33 cellular contexts compared by ENCODE assay signal in the genomic region with DNA sequence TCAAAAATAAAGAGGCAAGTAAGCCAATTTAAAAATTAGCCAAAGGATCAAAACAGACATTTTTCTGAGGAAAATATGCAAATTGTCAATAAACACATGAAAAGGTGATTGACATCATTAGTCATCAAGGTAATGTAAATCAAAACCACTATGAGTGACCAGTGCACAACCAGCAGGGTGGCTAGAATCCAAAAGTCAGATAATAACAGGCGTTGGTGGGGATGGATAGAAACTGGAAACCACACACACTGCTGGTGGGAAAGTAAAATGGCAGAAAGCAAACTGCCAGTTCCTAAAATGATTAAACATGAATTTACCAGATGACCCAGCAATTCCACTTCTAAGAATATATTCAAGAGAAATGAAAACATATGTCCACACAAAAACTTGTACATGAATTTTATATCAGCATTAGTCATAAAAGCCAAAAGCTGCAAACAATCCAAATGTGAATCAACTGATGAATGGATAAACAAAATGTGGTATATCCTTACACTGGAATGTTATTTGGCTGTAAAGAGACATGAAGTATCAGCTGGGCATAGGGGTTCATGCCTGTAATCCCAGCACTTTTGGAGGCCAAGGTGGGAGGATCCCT.
A peak's percentile ranks its signal among the peaks of the same experiment; 100 is the strongest.
DNase-seq lines count a peak whose midpoint lies in the region; ATAC-seq, FAIRE-seq and TF ChIP-seq lines count a peak whose summit lies in the region.
"Had no signal": no experiment of that assay in that cellular context is flagged by ENCODE, and none has a peak within 500 bp of the region (broad histone marks: within the 10 kb centered on the region; RNA-seq: fewer than 3 reads in every experiment).

No MANE protein-coding gene starts in this region.

- H3K79me2 ChIP-seq in SK-N-SH (ENCODE audit: insufficient read depth), result no peaks in the 10 kb centered on the region
- H3K79me2 ChIP-seq in KMS-11 (ENCODE audit: insufficient read depth, low read depth), result no peaks in the 10 kb centered on the region
- no peaks in the 10 kb centered on the region for H3K79me2 ChIP-seq in GM12878 (ENCODE audit: control insufficient read depth, insufficient read depth, low read length)
- H3K79me2 ChIP-seq: hepatocyte had no signal

- TF ChIP-seq RAD21 in SK-N-SH (IDR thresholded peaks at IDR 0.05; ENCODE audit: low read length), result no peak
- no peak for TF ChIP-seq RAD21 in GM12878 (IDR thresholded peaks at IDR 0.05; ENCODE audit: insufficient read depth, low read depth, low read length)

- H3K9ac ChIP-seq in SK-N-SH (no peak overlapping the region), KMS-11 (no peak overlapping the region), GM12878 (ENCODE audit: control insufficient read depth, insufficient read depth, low read length) (no peak overlapping the region)

- no peak overlapping the region for H2AFZ ChIP-seq in SK-N-SH (ENCODE audit: low read depth)
- H2AFZ ChIP-seq in KMS-11 (ENCODE audit: low read depth), result no peak overlapping the region; the same call in 1 of the 2 replicates
- no peak overlapping the region for H2AFZ ChIP-seq in GM12878 (ENCODE audit: control insufficient read depth, low read depth, low read length)
- H2AFZ ChIP-seq: hepatocyte had no signal

- in situ Hi-C loops in GM12878 (cut with MboI), result no loop called here

- FAIRE-seq in GM12878 (lab: Jason Lieb, UNC), result no peak
- FAIRE-seq: A549, colon, GM18507 had no signal

- CTCF ChIA-PET in SK-N-SH (lab: Yijun Ruan, JAX), result interaction anchor here (1.2 kb wide), 1 partner anchor 12 kb away, joined by 3 read pairs; no protein-coding TSS in a partner anchor
- CTCF ChIA-PET in GM12878 (lab: Yijun Ruan, JAX), result interaction anchor here (0.6 to 4.5 kb wide), 3 partner anchors 16 to 240 kb away, joined by 3 to 48 read pairs (median 3); no protein-coding TSS in a partner anchor

- no TSS peak for BruUV-seq in GM12878 (replicated peaks; lab: Mats Ljungman, UMichigan)

- ATAC-seq in SK-N-SH treated with all-trans-retinoic acid at 6 μM for 48 hours (no peak), GM12878 (peak; percentile 81)
- ATAC-seq in stimulated activated naive CD8-positive, alpha-beta T cell treated with anti-CD3 and anti-CD28 coated beads, Interleukin-15, Interleukin-2, amounts not matched to agents 100 U/mL and 50 U/mL, for 24 hours, result no peak
- ATAC-seq: A549; CD8-positive, alpha-beta T cell; gastroesophageal sphincter; Panc1; sciatic nerve had no signal

- RAD21 ChIA-PET in GM12878 (lab: Charles Lee; ENCODE audit: unreplicated experiment), result interaction anchor here (2.7 kb wide), 1 partner anchor 241 kb away, joined by 15 read pairs; no protein-coding TSS in a partner anchor

- DNase-seq in SK-N-SH, result no peak
- DNase-seq in GM12878 (ENCODE audit: low read depth, low spot score), result no peak
- DNase-seq in iris pigment epithelial cell (ENCODE audit: low read depth), result peak; percentile 10
- no peak for DNase-seq in NCI-H748 treated with DMSO at 0.1 percent for 48 hours (lab: John Stamatoyannopoulos, UW)
- no peak for DNase-seq in stimulated activated naive CD8-positive, alpha-beta T cell treated with anti-CD3 and anti-CD28 coated beads, Interleukin-15, Interleukin-2, amounts not matched to agents 100 U/mL and 50 U/mL, for 24 hours
- DNase-seq in islet precursor cell, result no peak
- DNase-seq: activated CD4-positive, alpha-beta T cell treated with anti-CD3 and anti-CD28 coated beads, Interleukin-2, amount 50 U/mL, for 48 hours; activated CD4-positive, CD25-positive, alpha-beta regulatory T cell; activated CD8-positive, alpha-beta memory T cell treated with anti-CD3 and anti-CD28 coated beads, Interleukin-2, amount 50 U/mL, for 4 hours; activated naive CD4-positive, alpha-beta T cell treated with anti-CD3 and anti-CD28 coated beads, Interleukin-2, amount 50 U/mL, for 16 hours; CD8-positive, alpha-beta T cell; DMS53; effector CD4-positive, alpha-beta T cell; GDM1; naive B cell; NCI-H1105 treated with DMSO at 0.1 percent for 48 hours; NCI-H2029 treated with DMSO at 0.1 percent for 48 hours; NK-92 treated with Interleukin-12 subunit alpha and Interleukin-12 subunit beta, amount 100 ng/mL, for 24 hours; SJCRH30; stimulated activated CD4-positive, alpha-beta T cell treated with anti-CD3 and anti-CD28 coated beads, Interleukin-12 subunit alpha, Interleukin-12 subunit beta, amount 100 ng/mL, for 4 hours; stimulated activated CD4-positive, alpha-beta T cell treated with anti-CD3 and anti-CD28 coated beads, Interleukin-4, amount 100 ng/mL, for 1 hour; T-helper 1 cell had no signal

- intact Hi-C loops in GM12878 (cut with micrococcal nuclease; ENCODE audit: unreplicated experiment), result loop anchor here (5.0 kb wide), 1 partner anchor 75 kb away; the partner anchor contains the start of gene MBOAT1

- H3F3A ChIP-seq in SK-N-SH (replicated peaks; ENCODE audit: insufficient read depth), result peaks cover 7% of the 10 kb centered on the region

- H3K4me2 ChIP-seq in SK-N-SH, result no peak overlapping the region
- peak overlapping the region; percentile 14; the same call in 1 of the 2 replicates for H3K4me2 ChIP-seq in KMS-11
- H3K4me2 ChIP-seq in GM12878 (ENCODE audit: control insufficient read depth, insufficient read depth), result no peak overlapping the region
- H3K4me2 ChIP-seq: A549, hepatocyte had no signal

- no peaks in the 10 kb centered on the region for H3K36me3 ChIP-seq in SK-N-SH (replicated peaks in 1 of 2; ENCODE audit: control insufficient read depth in 1 of 2, insufficient read depth in 2 of 2, low read length in 1 of 2)
- no peaks in the 10 kb centered on the region for H3K36me3 ChIP-seq in KMS-11 (ENCODE audit: insufficient read depth)
- H3K36me3 ChIP-seq in GM12878 (ENCODE audit: control insufficient read depth in 2 of 2, insufficient read depth in 2 of 2, low read length in 1 of 2), result no peaks in the 10 kb centered on the region
- H3K36me3 ChIP-seq: gastroesophageal sphincter, neutrophil, SJCRH30 had no signal

- POLR2A ChIA-PET in SK-N-SH (lab: Yijun Ruan, JAX) (no interaction called here), GM12878 (lab: Charles Lee) (no interaction called here)

- WGBS in SK-N-SH (ENCODE audit: low lambda C conversion rate), result 79% methylated on average over 1 of the region's 1 CpG
- 52% methylated on average over 1 of the region's 1 CpG for WGBS in GM12878 (ENCODE audit: insufficient coverage, insufficient replicate concordance, low lambda C conversion rate, missing lambda C conversion rate)

- H3K27me3 ChIP-seq in SK-N-SH (ENCODE audit: insufficient read depth), result no peaks in the 10 kb centered on the region
- H3K27me3 ChIP-seq in KMS-11 (ENCODE audit: insufficient read depth, low read depth), result no peaks in the 10 kb centered on the region
- no peaks in the 10 kb centered on the region for H3K27me3 ChIP-seq in GM12878 (replicated peaks in 1 of 2; ENCODE audit: control insufficient read depth in 2 of 2, insufficient read depth in 2 of 2, low read length in 1 of 2)
- H3K27me3 ChIP-seq: gastroesophageal sphincter, hepatocyte, neutrophil, SJCRH30 had no signal

- TF ChIP-seq POLR2A in GM12878 (IDR thresholded peaks at IDR 0.05; ENCODE audit: low read depth, low read length), result no peak

- H3K27ac ChIP-seq in SK-N-SH (ENCODE audit: low read depth in 2 of 2, low read length in 1 of 2) (no peak overlapping the region), KMS-11 (no peak overlapping the region), GM12878 (ENCODE audit: control insufficient read depth, insufficient read depth) (no peak overlapping the region)
- H3K27ac ChIP-seq: A549, epithelial cell of prostate, gastroesophageal sphincter, hepatocyte, neutrophil, SJCRH30 had no signal

- H4K20me1 ChIP-seq in SK-N-SH (ENCODE audit: insufficient read depth), result no peaks in the 10 kb centered on the region
- H4K20me1 ChIP-seq in KMS-11 (ENCODE audit: insufficient read depth), result no peaks in the 10 kb centered on the region
- no peaks in the 10 kb centered on the region for H4K20me1 ChIP-seq in GM12878 (ENCODE audit: control insufficient read depth, insufficient read depth)

- no peaks in the 10 kb centered on the region for H3K4me1 ChIP-seq in SK-N-SH (ENCODE audit: control insufficient read depth in 1 of 2, insufficient read depth in 2 of 2, low read depth in 1 of 2, low read length in 1 of 2)
- peaks cover 21% of the 10 kb centered on the region for H3K4me1 ChIP-seq in KMS-11 (ENCODE audit: low read depth, poor library complexity, severe bottlenecking)
- H3K4me1 ChIP-seq in GM12878 (ENCODE audit: control insufficient read depth, insufficient read depth, low read length), result no peaks in the 10 kb centered on the region
- H3K4me1 ChIP-seq: A549, SJCRH30 had no signal

- TF ChIP-seq EP300 in SK-N-SH (IDR thresholded peaks at IDR 0.05; ENCODE audit: borderline replicate concordance in 1 of 2, low read depth in 1 of 2, low read length in 1 of 2), result no peak
- TF ChIP-seq EP300 in GM12878 (IDR thresholded peaks at IDR 0.05; ENCODE audit: borderline replicate concordance in 1 of 2, control insufficient read depth in 1 of 2, low read depth in 2 of 2, low read length in 2 of 2), result no peak

- no peak overlapping the region for H3K4me3 ChIP-seq in SK-N-SH (ENCODE audit: low read depth in 2 of 2, low read length in 1 of 2)
- H3K4me3 ChIP-seq in KMS-11 (IDR thresholded peaks at IDR 0.05; ENCODE audit: insufficient read depth, low read depth, low read length), result no peak overlapping the region
- H3K4me3 ChIP-seq in GM12878, result no peak overlapping the region
- H3K4me3 ChIP-seq: A549, gastroesophageal sphincter, hepatocyte, SJCRH30 had no signal

- SMC1A ChIA-PET in GM12878 (lab: Charles Lee; ENCODE audit: uncharacterized antibody, unreplicated experiment), result interaction anchor here (1.4 to 1.5 kb wide), 2 partner anchors 8 to 241 kb away, joined by 3 to 7 read pairs; no protein-coding TSS in a partner anchor

- no peak for TF ChIP-seq CTCF in SK-N-SH (IDR thresholded peaks at IDR 0.05)
- TF ChIP-seq CTCF in KMS-11 (conservative IDR thresholded peaks at IDR 0.05; ENCODE audit: low read depth, low read length), result no peak
- TF ChIP-seq CTCF in GM12878 (IDR thresholded peaks at IDR 0.05 in 2 of 3, conservative IDR thresholded peaks at IDR 0.05 in 1 of 3; ENCODE audit: control insufficient read depth in 2 of 3, extremely low read depth in 1 of 3, insufficient read depth in 1 of 3, low read depth in 3 of 3, low read length in 3 of 3), result no peak

- H3K9me3 ChIP-seq in SK-N-SH (peaks cover 1% of the 10 kb centered on the region; the same call in 1 of the 2 replicates), GM12878 (replicated peaks; ENCODE audit: control insufficient read depth, insufficient read depth, low read length) (no peaks in the 10 kb centered on the region; the same call in 2 of the 3 replicates)
- H3K9me3 ChIP-seq: A549, neutrophil, SJCRH30 had no signal

- H3K9me2 ChIP-seq in SK-N-SH, result no peaks in the 10 kb centered on the region

TF ChIP-seq in SK-N-SH treated with all-trans-retinoic acid at 6 μM for 48 hours, 23 proteins besides CTCF, POLR2A, EP300 and RAD21:
- TF ChIP-seq ARNTL (CRISPR knock-in tag; IDR thresholded peaks at IDR 0.05; ENCODE audit: borderline replicate concordance, low read depth) (no peak), ZNF8 (CRISPR knock-in tag; IDR thresholded peaks at IDR 0.05) (peak; percentile 38; the same call in 1 of the 2 replicates)

TF ChIP-seq in SK-N-SH, 30 proteins besides CTCF, POLR2A, EP300 and RAD21 (continues in another document):
- TF ChIP-seq YY1 (IDR thresholded peaks at IDR 0.05; ENCODE audit: low read depth), result no peak
- TF ChIP-seq SMC3 (IDR thresholded peaks at IDR 0.05; ENCODE audit: low read depth, low read length), result no peak

TF ChIP-seq in GM12878, 131 proteins besides CTCF, POLR2A, EP300 and RAD21 (continues in another document):
- TF ChIP-seq GATAD2B (conservative IDR thresholded peaks at IDR 0.05; ENCODE audit: low read depth), result no peak
